15 cellular contexts compared by ENCODE assay signal in the genomic region with DNA sequence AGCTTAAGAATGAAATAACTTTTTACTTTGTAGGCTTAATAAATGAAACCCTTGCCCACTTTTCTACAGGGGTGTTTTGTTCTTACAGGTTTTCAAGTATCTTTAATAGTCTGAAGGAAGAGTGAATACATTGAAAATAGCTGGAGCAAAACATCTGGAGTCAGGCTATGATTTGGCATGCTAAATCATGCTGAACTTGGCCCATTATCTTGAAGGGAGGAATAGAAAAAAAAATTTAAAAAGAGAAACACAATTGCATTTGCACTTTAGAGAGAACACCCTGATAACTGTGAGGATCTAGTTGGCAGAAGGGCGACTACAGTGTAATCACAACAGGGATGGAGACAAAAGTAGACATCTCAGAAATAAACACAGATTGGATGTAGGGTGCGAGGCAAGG. TPM values are rescaled to one million over a fixed set of nuclear protein-coding genes. Genes with fewer than 3 reads are reported as not detected.
DNase-seq lines count a peak whose midpoint lies in the region; ATAC-seq and TF ChIP-seq lines count a peak whose summit lies in the region.
"Had no signal": no experiment of that assay in that cellular context is flagged by ENCODE, and none has a peak within 500 bp of the region (broad histone marks: within the 10 kb centered on the region; RNA-seq: fewer than 3 reads in every experiment).

No MANE protein-coding gene starts in this region.

- intact Hi-C loops in activated CD4-positive, alpha-beta memory T cell treated with anti-CD3 and anti-CD28 coated beads for 36 hours (cut with micrococcal nuclease) = loop anchor here (5.0 kb wide), 3 partner anchors 34 to 546 kb away; partner anchors contain the start of genes CIB1, GDPGP1, HDDC3 and ZNF774
- intact Hi-C loops in mucosa of descending colon (cut with DNase I, micrococcal nuclease) = no loop called here

- H3K27ac ChIP-seq in thoracic aorta (peak overlapping the region; percentile 43 to 50), upper lobe of left lung (peak overlapping the region in 1 of 4 donors; percentile 18)
- H3K27ac ChIP-seq: body of pancreas, hepatocyte, SK-N-MC had no signal

- H3K27me3 ChIP-seq in thoracic aorta (replicated peaks; ENCODE audit: insufficient read depth) (no peaks in the 10 kb centered on the region), upper lobe of left lung (no peaks in the 10 kb centered on the region)
- H3K27me3 ChIP-seq: body of pancreas, hepatocyte had no signal

- TF ChIP-seq POLR2A in upper lobe of left lung (IDR thresholded peaks at IDR 0.05) = no peak

- no peak for DNase-seq in activated naive CD4-positive, alpha-beta T cell treated with anti-CD3 and anti-CD28 coated beads, Interleukin-2, amount 10 ng/mL, durations not matched to agents 7 days and 5 days
- no peak for DNase-seq in activated naive CD4-positive, alpha-beta T cell (lab: John Stamatoyannopoulos, UW)
- DNase-seq in activated CD4-positive, alpha-beta memory T cell treated with anti-CD3 and anti-CD28 coated beads for 36 hours = no peak
- no peak for DNase-seq in immature natural killer cell
- no peak for DNase-seq in thoracic aorta (ENCODE audit: low spot score)
- no peak for DNase-seq in upper lobe of left lung
- DNase-seq in NCI-H526 treated with DMSO at 0.1 percent for 48 hours (lab: John Stamatoyannopoulos, UW) = no peak
- DNase-seq in mucosa of descending colon = no peak
- DNase-seq: body of pancreas, left colon, NCI-H1694 treated with DMSO at 0.1 percent for 48 hours, OCI-M1, trophoblast cell had no signal

- CTCF ChIA-PET in activated naive CD4-positive, alpha-beta T cell treated with anti-CD3 and anti-CD28 coated beads, Interleukin-2, amount 10 ng/mL, durations not matched to agents 7 days and 5 days (lab: Charles Lee) = interaction anchor here (1.2 to 1.4 kb wide), 4 partner anchors 10 to 66 kb away, joined by 3 to 4 read pairs (median 3); no protein-coding TSS in a partner anchor
- CTCF ChIA-PET in activated CD4-positive, alpha-beta memory T cell treated with anti-CD3 and anti-CD28 coated beads for 36 hours (lab: Charles Lee) = interaction anchor here (0.7 kb wide), 1 partner anchor 12 kb away, joined by 4 read pairs; no protein-coding TSS in a partner anchor

- H3K4me3 Mint-ChIP-seq in activated naive CD4-positive, alpha-beta T cell treated with anti-CD3 and anti-CD28 coated beads, Interleukin-2, amount 10 ng/mL, durations not matched to agents 7 days and 5 days = peak overlapping the region; percentile 53
- peak overlapping the region; percentile 2 for H3K4me3 Mint-ChIP-seq in activated CD4-positive, alpha-beta memory T cell treated with anti-CD3 and anti-CD28 coated beads for 36 hours
- peak overlapping the region in 4 of 5 donors; percentile 28 to 73 (median 44) for H3K4me3 Mint-ChIP-seq in immature natural killer cell

- H3K36me3 Mint-ChIP-seq in activated naive CD4-positive, alpha-beta T cell treated with anti-CD3 and anti-CD28 coated beads, Interleukin-2, amount 10 ng/mL, durations not matched to agents 7 days and 5 days = peaks cover 17% of the 10 kb centered on the region
- peaks cover 17% of the 10 kb centered on the region for H3K36me3 Mint-ChIP-seq in activated CD4-positive, alpha-beta memory T cell treated with anti-CD3 and anti-CD28 coated beads for 36 hours
- H3K36me3 Mint-ChIP-seq in immature natural killer cell = peaks cover 5 to 12% (median 10%) of the 10 kb centered on the region in 3 donors

- no peak for TF ChIP-seq EP300 in upper lobe of left lung (IDR thresholded peaks at IDR 0.05)

- H3K4me1 ChIP-seq in thoracic aorta (ENCODE audit: control insufficient read depth in 1 of 2, low read depth in 2 of 2) (peaks cover 14 to 26% of the 10 kb centered on the region in 2 donors), upper lobe of left lung (peaks cover 14 to 24% (median 18%) of the 10 kb centered on the region in 4 donors), mucosa of descending colon (ENCODE audit: low read depth) (peaks cover 10% of the 10 kb centered on the region)

- no peak for ATAC-seq in thoracic aorta (ENCODE audit: insufficient number of reproducible peaks, low FRiP score, low read depth)
- no peak for ATAC-seq in upper lobe of left lung (ENCODE audit: low FRiP score in 2 of 2)
- ATAC-seq in mucosa of descending colon = no peak
- ATAC-seq: body of pancreas, left colon had no signal

- H3K9me3 Mint-ChIP-seq in activated naive CD4-positive, alpha-beta T cell treated with anti-CD3 and anti-CD28 coated beads, Interleukin-2, amount 10 ng/mL, durations not matched to agents 7 days and 5 days = no peaks in the 10 kb centered on the region
- H3K9me3 Mint-ChIP-seq in activated CD4-positive, alpha-beta memory T cell treated with anti-CD3 and anti-CD28 coated beads for 36 hours = no peaks in the 10 kb centered on the region
- no peaks in the 10 kb centered on the region for H3K9me3 Mint-ChIP-seq in immature natural killer cell

- TF ChIP-seq CTCF in thoracic aorta (IDR thresholded peaks at IDR 0.05) = no peak
- no peak for TF ChIP-seq CTCF in upper lobe of left lung (IDR thresholded peaks at IDR 0.05)
- no peak for TF ChIP-seq CTCF in mucosa of descending colon (IDR thresholded peaks at IDR 0.05)

- H3K27ac Mint-ChIP-seq in activated naive CD4-positive, alpha-beta T cell treated with anti-CD3 and anti-CD28 coated beads, Interleukin-2, amount 10 ng/mL, durations not matched to agents 7 days and 5 days = peak overlapping the region; percentile 81
- peak overlapping the region; percentile 9 for H3K27ac Mint-ChIP-seq in activated CD4-positive, alpha-beta memory T cell treated with anti-CD3 and anti-CD28 coated beads for 36 hours
- peak overlapping the region in 5 of 6 donors; percentile 49 to 80 (median 70) for H3K27ac Mint-ChIP-seq in immature natural killer cell

- 62 to 88% methylated on average over 2 of the region's 2 CpGs for WGBS in upper lobe of left lung, 2 donors

- H3K9me3 ChIP-seq in thoracic aorta = no peaks in the 10 kb centered on the region
- no peaks in the 10 kb centered on the region for H3K9me3 ChIP-seq in upper lobe of left lung
- H3K9me3 ChIP-seq in mucosa of descending colon = no peaks in the 10 kb centered on the region
- H3K9me3 ChIP-seq: body of pancreas had no signal

- H3K36me3 ChIP-seq in thoracic aorta = peaks cover 5% of the 10 kb centered on the region
- H3K36me3 ChIP-seq in upper lobe of left lung = peaks cover 5 to 7% (median 6%) of the 10 kb centered on the region in 4 donors
- no peaks in the 10 kb centered on the region for H3K36me3 ChIP-seq in mucosa of descending colon (ENCODE audit: low read depth)

- POLR2A ChIA-PET in activated CD4-positive, alpha-beta memory T cell treated with anti-CD3 and anti-CD28 coated beads for 36 hours (lab: Charles Lee) = no interaction called here

- H3K4me3 ChIP-seq in thoracic aorta = no peak overlapping the region
- no peak overlapping the region for H3K4me3 ChIP-seq in upper lobe of left lung
- no peak overlapping the region for H3K4me3 ChIP-seq in mucosa of descending colon
- H3K4me3 ChIP-seq: body of pancreas, hepatocyte, SK-N-MC had no signal

- H3K4me1 Mint-ChIP-seq in activated naive CD4-positive, alpha-beta T cell treated with anti-CD3 and anti-CD28 coated beads, Interleukin-2, amount 10 ng/mL, durations not matched to agents 7 days and 5 days = peaks cover 39% of the 10 kb centered on the region
- H3K4me1 Mint-ChIP-seq in activated CD4-positive, alpha-beta memory T cell treated with anti-CD3 and anti-CD28 coated beads for 36 hours (ENCODE audit: low read depth) = peaks cover 36% of the 10 kb centered on the region
- peaks cover 36 to 42% of the 10 kb centered on the region in 2 donors for H3K4me1 Mint-ChIP-seq in immature natural killer cell

- H3K27me3 Mint-ChIP-seq in activated naive CD4-positive, alpha-beta T cell treated with anti-CD3 and anti-CD28 coated beads, Interleukin-2, amount 10 ng/mL, durations not matched to agents 7 days and 5 days = no peaks in the 10 kb centered on the region
- H3K27me3 Mint-ChIP-seq in activated CD4-positive, alpha-beta memory T cell treated with anti-CD3 and anti-CD28 coated beads for 36 hours = no peaks in the 10 kb centered on the region
- H3K27me3 Mint-ChIP-seq in immature natural killer cell (ENCODE audit: low read depth in 3 of 3) = peaks cover 1 to 8% (median 7%) of the 10 kb centered on the region in 3 donors

RNA-seq across cellular contexts. Expression of gene IQGAP1, which starts 1.8 kb away (rescaled TPM):
- 100 to 1,000 TPM; 186 to 207 TPM for total RNA-seq in activated CD4-positive, alpha-beta memory T cell treated with anti-CD3 and anti-CD28 coated beads for 36 hours
- 100 to 1,000 TPM; 179 to 346 (median 238) TPM for polyA plus RNA-seq in immature natural killer cell
- total RNA-seq in thoracic aorta (100 to 1,000 TPM; 280 to 340 TPM), upper lobe of left lung (100 to 1,000 TPM; 216 to 502 (median 344) TPM), mucosa of descending colon (100 to 1,000 TPM; 186 to 242 (median 206) TPM)

RNA-seq across cellular contexts. Expression of gene ZNF774, which starts 34.1 kb away (rescaled TPM):
- total RNA-seq in activated CD4-positive, alpha-beta memory T cell treated with anti-CD3 and anti-CD28 coated beads for 36 hours = 1 to 10 TPM in 1 of 2 experiments, under 1 TPM in 1; 0.68 to 1.1 TPM
- polyA plus RNA-seq in immature natural killer cell = under 1 TPM in 1 of 3 donors, not detected in 2; 0.16 TPM
- total RNA-seq in thoracic aorta = 1 to 10 TPM; 1.6 to 7.7 TPM
- 1 to 10 TPM in 5 of 6 donors, under 1 TPM in 1; 1.00 to 8.4 (median 3.4) TPM for total RNA-seq in upper lobe of left lung
- 10 to 100 TPM; 11.8 to 17.8 (median 15.4) TPM for total RNA-seq in mucosa of descending colon

Comparison
In these comparisons a context has a peak if more than half of its experiments do, and no peak if none do; other contexts are left out.
1. H3K27ac Mint-ChIP-seq: peak in every context shown above with its lines; median percentile 81 in activated naive CD4-positive, alpha-beta T cell treated with anti-CD3 and anti-CD28 coated beads, Interleukin-2, amount 10 ng/mL, durations not matched to agents 7 days and 5 days; 70 in immature natural killer cell; 9 in activated CD4-positive, alpha-beta memory T cell treated with anti-CD3 and anti-CD28 coated beads for 36 hours.
2. H3K4me3 Mint-ChIP-seq: peak in every context shown above with its lines; median percentile 53 in activated naive CD4-positive, alpha-beta T cell treated with anti-CD3 and anti-CD28 coated beads, Interleukin-2, amount 10 ng/mL, durations not matched to agents 7 days and 5 days; 44 in immature natural killer cell; 2 in activated CD4-positive, alpha-beta memory T cell treated with anti-CD3 and anti-CD28 coated beads for 36 hours.